8 cellular contexts compared by ENCODE assay signal in the genomic region with DNA sequence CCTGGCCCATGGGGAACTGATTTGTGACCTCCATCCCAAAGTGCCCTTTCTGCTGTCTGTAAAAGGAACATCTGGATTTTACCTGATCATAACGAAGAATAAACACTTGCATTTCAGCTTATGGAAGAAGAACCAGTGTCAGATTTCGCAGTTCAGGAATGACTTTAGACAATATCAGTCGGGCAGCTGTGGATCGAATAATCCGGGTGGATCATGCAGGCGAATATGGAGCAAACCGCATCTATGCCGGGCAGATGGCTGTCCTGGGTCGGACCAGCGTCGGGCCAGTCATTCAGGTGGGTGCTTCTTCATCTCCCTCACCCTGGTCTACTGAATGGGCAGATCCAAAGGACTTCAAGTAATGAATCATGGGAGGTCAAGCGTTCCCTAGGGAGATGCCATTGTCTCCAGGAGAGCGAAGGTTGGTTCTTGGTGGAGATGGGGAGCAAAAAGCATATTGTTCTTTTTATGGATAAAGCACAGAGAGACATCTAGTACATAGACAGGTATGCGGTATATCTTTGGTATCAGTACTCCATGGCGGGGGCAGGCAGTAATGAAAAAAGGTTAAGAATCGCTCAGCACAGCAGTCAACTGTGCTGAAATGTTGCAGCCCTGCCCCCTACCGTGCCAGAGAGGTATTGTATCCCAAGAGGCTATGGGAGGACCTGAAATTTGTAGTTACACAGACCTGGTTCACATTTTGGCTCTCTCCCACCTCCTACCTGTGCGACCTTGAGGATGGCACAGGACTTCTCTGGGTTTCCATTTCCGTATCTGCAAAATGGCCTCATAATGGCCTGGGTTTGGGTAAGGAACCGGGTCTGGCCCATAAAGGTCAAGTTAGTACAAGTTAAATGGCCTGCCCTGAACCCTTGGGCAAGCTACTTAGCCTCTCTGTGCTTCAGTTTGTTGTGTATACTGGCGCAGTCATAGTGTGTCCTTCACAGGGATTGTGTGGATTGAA. TPM values are rescaled to one million over a fixed set of nuclear protein-coding genes. Genes with fewer than 3 reads are reported as not detected.
DNase-seq lines count a peak whose midpoint lies in the region; ATAC-seq and TF ChIP-seq lines count a peak whose summit lies in the region.

No MANE protein-coding gene starts in this region.

- no peak overlapping the region for H3K4me2 ChIP-seq in PC-3 (ENCODE audit: low read length)

- H3K4me3 Mint-ChIP-seq in activated naive CD4-positive, alpha-beta T cell treated with anti-CD3 and anti-CD28 coated beads for 36 hours = no peak overlapping the region
- no peak overlapping the region for H3K4me3 Mint-ChIP-seq in activated T-helper 17 cell treated with anti-CD3 and anti-CD28 coated beads, Interleukin-2, amount 50 U/mL, for 72 hours

- H3K27me3 Mint-ChIP-seq in activated naive CD4-positive, alpha-beta T cell treated with anti-CD3 and anti-CD28 coated beads for 36 hours (ENCODE audit: low read depth) = no peaks in the 10 kb centered on the region
- H3K27me3 Mint-ChIP-seq in activated T-helper 17 cell treated with anti-CD3 and anti-CD28 coated beads, Interleukin-2, amount 50 U/mL, for 72 hours = no peaks in the 10 kb centered on the region

- CTCF ChIA-PET in PC-3 (lab: Charles Lee) = interaction anchor here (0.7 kb wide), 1 partner anchor 219 kb away, joined by 3 read pairs; no protein-coding TSS in a partner anchor
- CTCF ChIA-PET in activated naive CD4-positive, alpha-beta T cell treated with anti-CD3 and anti-CD28 coated beads for 36 hours (lab: Charles Lee) = interaction anchor here (0.8 to 2.1 kb wide), 3 partner anchors 13 to 89 kb away, joined by 3 to 14 read pairs (median 4); no protein-coding TSS in a partner anchor

- no peak overlapping the region for H3K27ac Mint-ChIP-seq in activated naive CD4-positive, alpha-beta T cell treated with anti-CD3 and anti-CD28 coated beads for 36 hours
- no peak overlapping the region for H3K27ac Mint-ChIP-seq in activated T-helper 17 cell treated with anti-CD3 and anti-CD28 coated beads, Interleukin-2, amount 50 U/mL, for 72 hours

- H3F3A ChIP-seq in PC-3 (ENCODE audit: low read length, unreplicated experiment) = no peaks in the 10 kb centered on the region

- no peaks in the 10 kb centered on the region for H3K36me3 ChIP-seq in PC-3 (ENCODE audit: low read depth, low read length)

- peaks cover 10% of the 10 kb centered on the region for H3K36me3 Mint-ChIP-seq in activated naive CD4-positive, alpha-beta T cell treated with anti-CD3 and anti-CD28 coated beads for 36 hours (ENCODE audit: low read depth)
- H3K36me3 Mint-ChIP-seq in activated T-helper 17 cell treated with anti-CD3 and anti-CD28 coated beads, Interleukin-2, amount 50 U/mL, for 72 hours (ENCODE audit: low read depth) = peaks cover 53% of the 10 kb centered on the region

- no peak overlapping the region for H3K4me3 ChIP-seq in PC-3 (ENCODE audit: low read length)
- H3K4me3 ChIP-seq in retinal pigment epithelial cell (ENCODE audit: low read length) = no peak overlapping the region

- no peak overlapping the region for H3K27ac ChIP-seq in PC-3 (ENCODE audit: low read length)

- H3K4me1 Mint-ChIP-seq in activated naive CD4-positive, alpha-beta T cell treated with anti-CD3 and anti-CD28 coated beads for 36 hours (ENCODE audit: low read depth) = peaks cover 5% of the 10 kb centered on the region
- H3K4me1 Mint-ChIP-seq in activated T-helper 17 cell treated with anti-CD3 and anti-CD28 coated beads, Interleukin-2, amount 50 U/mL, for 72 hours = peaks cover 4% of the 10 kb centered on the region

- peaks cover 6% of the 10 kb centered on the region; the same call in 1 of the 2 replicates for H3K4me1 ChIP-seq in PC-3 (ENCODE audit: insufficient read depth, low read length)

- H2AFZ ChIP-seq in PC-3 (ENCODE audit: low read length) = no peak overlapping the region

- POLR2A ChIA-PET in PC-3 (lab: Charles Lee; ENCODE audit: unreplicated experiment) = no interaction called here

- H3K27me3 ChIP-seq in PC-3 (ENCODE audit: low read length) = no peaks in the 10 kb centered on the region

- TF ChIP-seq CTCF in AG09319 (IDR thresholded peaks at IDR 0.05; ENCODE audit: low read depth, low read length) (peak; percentile 68), GM20000 (IDR thresholded peaks at IDR 0.05; ENCODE audit: extremely low read depth, missing control alignments) (peak; percentile 71), PC-3 (conservative IDR thresholded peaks at IDR 0.05; ENCODE audit: low read depth, low read length) (peak; percentile 73), retinal pigment epithelial cell (conservative IDR thresholded peaks at IDR 0.05; ENCODE audit: low read depth, low read length) (peak; percentile 86)

- no peaks in the 10 kb centered on the region for H3K9me3 Mint-ChIP-seq in activated naive CD4-positive, alpha-beta T cell treated with anti-CD3 and anti-CD28 coated beads for 36 hours
- H3K9me3 Mint-ChIP-seq in activated T-helper 17 cell treated with anti-CD3 and anti-CD28 coated beads, Interleukin-2, amount 50 U/mL, for 72 hours = peaks cover 3% of the 10 kb centered on the region

- no peaks in the 10 kb centered on the region for H4K20me1 ChIP-seq in PC-3 (ENCODE audit: low read length)

- no peak overlapping the region for H3K9ac ChIP-seq in PC-3 (ENCODE audit: low read length)

- H3K9me2 ChIP-seq in PC-3 (replicated peaks; ENCODE audit: low read length) = no peaks in the 10 kb centered on the region

- H3K79me2 ChIP-seq in PC-3 (ENCODE audit: low read length) = peaks cover 14% of the 10 kb centered on the region; the same call in 1 of the 2 replicates

- BruUV-seq in PC-3 (replicated peaks; lab: Mats Ljungman, UMichigan) = no TSS peak

- no peaks in the 10 kb centered on the region for H3K9me3 ChIP-seq in PC-3 (ENCODE audit: low read length)

- intact Hi-C loops in PC-3 (cut with micrococcal nuclease) (loop anchor here (1.0 kb wide), 1 partner anchor 89 kb away; a partner anchor contains a TSS), head of caudate nucleus (cut with DNase I) (no loop called here)
- intact Hi-C loops in activated naive CD4-positive, alpha-beta T cell treated with anti-CD3 and anti-CD28 coated beads for 36 hours (cut with micrococcal nuclease) = loop anchor here (1.0 kb wide), 1 partner anchor 89 kb away; a partner anchor contains a TSS

- no peak; the same call in 1 of the 2 replicates for ATAC-seq in PC-3
- ATAC-seq in activated T-helper 17 cell treated with anti-CD3 and anti-CD28 coated beads, Interleukin-2, amount 50 U/mL, for 72 hours (replicated peaks) = no peak
- no peak for ATAC-seq in GM21576 (IDR thresholded peaks at IDR 0.05; ENCODE audit: unreplicated experiment)

- no peak for DNase-seq in AG09319 (ENCODE audit: extremely low read depth, low read depth)
- DNase-seq in GM20000 (ENCODE audit: low spot score) = peak; percentile 44
- DNase-seq in PC-3 = peak; percentile 69
- DNase-seq in activated naive CD4-positive, alpha-beta T cell treated with anti-CD3 and anti-CD28 coated beads for 36 hours = peak; percentile 74
- DNase-seq in head of caudate nucleus = peak in 40 of 42 donors; percentile 35 to 86 (median 65)
- DNase-seq in retinal pigment epithelial cell (ENCODE audit: low read depth) = no peak

RNA-seq across cellular contexts. Expression of a gene that starts 4.7 kb away (rescaled TPM):
- 12.2 and 25.0 TPM in 2 replicates for total RNA-seq in PC-3 (2014; rRNA removed)
- total RNA-seq in activated naive CD4-positive, alpha-beta T cell treated with anti-CD3 and anti-CD28 coated beads for 36 hours = 10 to 100 TPM; 16.4 to 21.3 TPM
- 10 to 100 TPM; 11.6 to 18.2 TPM for total RNA-seq in activated T-helper 17 cell treated with anti-CD3 and anti-CD28 coated beads, Interleukin-2, amount 50 U/mL, for 72 hours

RNA-seq across cellular contexts. Expression of a gene that starts 41.7 kb away (rescaled TPM):
- total RNA-seq in PC-3 (2014; rRNA removed) = 21.6 and 31.5 TPM in 2 replicates
- under 1 TPM; 0.17 to 0.19 TPM for total RNA-seq in activated naive CD4-positive, alpha-beta T cell treated with anti-CD3 and anti-CD28 coated beads for 36 hours
- total RNA-seq in activated T-helper 17 cell treated with anti-CD3 and anti-CD28 coated beads, Interleukin-2, amount 50 U/mL, for 72 hours = 1 to 10 TPM; 5.8 to 6.9 TPM

Comparison
In these comparisons a context has a peak if more than half of its experiments do, and no peak if none do; other contexts are left out.
1. DNase-seq: peak in GM20000 (single experiment), PC-3 (single experiment), activated naive CD4-positive, alpha-beta T cell treated with anti-CD3 and anti-CD28 coated beads for 36 hours (single experiment) and head of caudate nucleus (40 of 42); none in AG09319 (single experiment) and retinal pigment epithelial cell (single experiment).
2. RNA of a gene that starts 41.7 kb away (total RNA-seq): 21.6 to 31.5 TPM in PC-3 and 5.8 to 6.9 TPM in activated T-helper 17 cell treated with anti-CD3 and anti-CD28 coated beads, Interleukin-2, amount 50 U/mL, for 72 hours; 0.17 to 0.19 TPM in activated naive CD4-positive, alpha-beta T cell treated with anti-CD3 and anti-CD28 coated beads for 36 hours; every median in the first group is over 4 times any median in the second.
3. Peak in every context shown above with its lines, with median percentiles within 50 percentile points of each other: CTCF ChIP-seq.